Comparison of ENCODE assay signal across 10 cellular contexts in the genomic region with DNA sequence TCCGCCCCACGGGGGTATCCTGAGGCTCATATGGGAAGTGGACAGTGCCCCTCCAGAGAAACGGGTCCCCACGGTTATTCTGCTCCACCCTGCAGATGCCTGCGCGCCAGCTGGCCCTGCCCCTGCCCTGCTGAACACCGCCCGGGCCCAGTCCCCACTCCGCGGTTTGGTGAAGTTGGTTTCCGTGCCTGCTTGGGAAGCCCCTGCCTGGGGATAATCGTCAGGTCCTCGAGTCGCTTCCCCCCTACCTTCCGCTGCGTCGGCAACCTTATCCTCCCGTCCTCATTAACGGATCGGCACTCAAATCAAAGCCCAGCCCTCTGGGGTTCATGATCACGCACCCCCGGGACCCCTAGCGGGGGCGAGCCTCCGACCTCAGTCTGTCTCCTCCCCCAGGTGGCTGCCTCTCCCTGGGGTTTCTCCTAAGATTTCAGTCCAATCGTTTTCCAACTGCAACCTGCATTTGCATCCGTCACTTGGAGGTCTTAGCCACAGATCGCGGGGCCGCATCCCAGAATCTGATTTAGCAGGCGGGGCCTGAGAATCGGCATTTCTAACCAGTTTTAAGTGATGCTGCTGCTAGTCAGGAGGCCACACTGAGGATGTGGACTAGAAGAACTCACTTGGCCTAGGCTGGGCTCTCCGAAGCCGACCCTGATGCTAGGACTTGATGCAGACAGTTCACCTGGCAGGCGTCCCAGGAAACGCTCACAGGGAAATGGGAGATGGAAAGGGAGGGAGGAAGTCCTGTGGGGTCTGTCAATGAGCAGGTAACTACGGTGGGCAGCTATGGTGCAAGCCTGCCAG. TPM values are rescaled to one million over a fixed set of nuclear protein-coding genes. Genes with fewer than 3 reads are reported as not detected.
DNase-seq lines count a peak whose midpoint lies in the region; ATAC-seq, FAIRE-seq and TF ChIP-seq lines count a peak whose summit lies in the region.
"Had no signal": no experiment of that assay in that cellular context is flagged by ENCODE, and none has a peak within 500 bp of the region (broad histone marks: within the 10 kb centered on the region; RNA-seq: fewer than 3 reads in every experiment).

No MANE protein-coding gene starts in this region.

- peak overlapping the region; percentile 63 to 97 (median 90) for H3K27ac Mint-ChIP-seq in CD8-positive, alpha-beta memory T cell
- H3K27ac Mint-ChIP-seq in astrocyte (ENCODE audit: unreplicated experiment) (no peak overlapping the region), HFFc6 (no peak overlapping the region)
- H3K27ac Mint-ChIP-seq in naive thymus-derived CD4-positive, alpha-beta T cell, result peak overlapping the region in 8 of 9 donors; percentile 14 to 88 (median 63)

- CTCF ChIA-PET in CD8-positive, alpha-beta memory T cell (lab: Charles Lee), result interaction anchor here (1.5 to 2.0 kb wide), 2 partner anchors 32 to 66 kb away, joined by 3 to 8 read pairs; no protein-coding TSS in a partner anchor
- CTCF ChIA-PET in naive thymus-derived CD4-positive, alpha-beta T cell (lab: Charles Lee), result interaction anchor here (1.3 kb wide), 1 partner anchor 67 kb away, joined by 4 read pairs; no protein-coding TSS in a partner anchor

- peak overlapping the region; percentile 16 for H3K27ac ChIP-seq in CD8-positive, alpha-beta memory T cell (ENCODE audit: low read depth, low read length)
- no peak overlapping the region for H3K27ac ChIP-seq in astrocyte (ENCODE audit: low read depth, low read length)
- peak overlapping the region; percentile 62 for H3K27ac ChIP-seq in naive thymus-derived CD4-positive, alpha-beta T cell (ENCODE audit: low read depth, low read length)
- H3K27ac ChIP-seq: parathyroid adenoma had no signal

- H3K4me3 ChIP-seq in CD8-positive, alpha-beta memory T cell (ENCODE audit: low read length), result peak overlapping the region; percentile 45
- H3K4me3 ChIP-seq in astrocyte (ENCODE audit: insufficient read depth, low read depth, low read length), result no peak overlapping the region
- peak overlapping the region; percentile 63 for H3K4me3 ChIP-seq in naive thymus-derived CD4-positive, alpha-beta T cell (ENCODE audit: low read length)

- peaks cover 10 to 14% (median 10%) of the 10 kb centered on the region in 3 donors for H3K4me1 Mint-ChIP-seq in CD8-positive, alpha-beta memory T cell
- no peaks in the 10 kb centered on the region for H3K4me1 Mint-ChIP-seq in astrocyte (ENCODE audit: low read depth, unreplicated experiment)
- peaks cover 6 to 14% (median 9%) of the 10 kb centered on the region in 7 donors for H3K4me1 Mint-ChIP-seq in naive thymus-derived CD4-positive, alpha-beta T cell
- no peaks in the 10 kb centered on the region for H3K4me1 Mint-ChIP-seq in HFFc6 (ENCODE audit: low read depth)

- FAIRE-seq in astrocyte (lab: Jason Lieb, UNC), result no peak
- FAIRE-seq: endometrium had no signal

- ATAC-seq in naive thymus-derived CD4-positive, alpha-beta T cell, result peak; percentile 74
- no peak for ATAC-seq in GM19351 (IDR thresholded peaks at IDR 0.05; ENCODE audit: unreplicated experiment)

- no peaks in the 10 kb centered on the region for H3K79me2 ChIP-seq in astrocyte (ENCODE audit: insufficient read depth, low read length)
- H3K79me2 ChIP-seq: parathyroid adenoma had no signal

- intact Hi-C loops in naive thymus-derived CD4-positive, alpha-beta T cell (cut with micrococcal nuclease), result loop anchor here (5.0 kb wide), 2 partner anchors 65 to 250 kb away; no protein-coding TSS in a partner anchor

- H3K9me3 Mint-ChIP-seq in CD8-positive, alpha-beta memory T cell, result no peaks in the 10 kb centered on the region
- H3K9me3 Mint-ChIP-seq in astrocyte (ENCODE audit: unreplicated experiment) (peaks cover 3% of the 10 kb centered on the region), HFFc6 (no peaks in the 10 kb centered on the region)
- peaks cover 0 to 2% (median 0%) of the 10 kb centered on the region in 11 donors for H3K9me3 Mint-ChIP-seq in naive thymus-derived CD4-positive, alpha-beta T cell

- H3K4me2 ChIP-seq in astrocyte (ENCODE audit: low read length), result peak overlapping the region; percentile 44

- no peaks in the 10 kb centered on the region for H3K36me3 ChIP-seq in CD8-positive, alpha-beta memory T cell (ENCODE audit: insufficient read depth, low read length)
- no peaks in the 10 kb centered on the region for H3K36me3 ChIP-seq in astrocyte (ENCODE audit: insufficient read depth, low read length)
- peaks cover 0 to 14% (median 0%) of the 10 kb centered on the region in 3 experiments for H3K36me3 ChIP-seq in naive thymus-derived CD4-positive, alpha-beta T cell (ENCODE audit: control insufficient read depth in 2 of 3, insufficient read depth in 3 of 3, low read length in 3 of 3)

- H2AFZ ChIP-seq in astrocyte (ENCODE audit: low read depth, low read length), result no peak overlapping the region
- H2AFZ ChIP-seq: parathyroid adenoma had no signal

- no peak overlapping the region for H3K9ac ChIP-seq in astrocyte (ENCODE audit: low read length)
- H3K9ac ChIP-seq: parathyroid adenoma had no signal

- peak overlapping the region; percentile 74 to 83 (median 78) for H3K4me3 Mint-ChIP-seq in CD8-positive, alpha-beta memory T cell
- H3K4me3 Mint-ChIP-seq in astrocyte (ENCODE audit: unreplicated experiment) (no peak overlapping the region), HFFc6 (no peak overlapping the region)
- H3K4me3 Mint-ChIP-seq in naive thymus-derived CD4-positive, alpha-beta T cell, result peak overlapping the region; percentile 73 to 90 (median 80)

- peaks cover 18% of the 10 kb centered on the region for H3K4me1 ChIP-seq in CD8-positive, alpha-beta memory T cell (ENCODE audit: insufficient read depth, low read length)
- peaks cover 3% of the 10 kb centered on the region for H3K4me1 ChIP-seq in astrocyte (ENCODE audit: insufficient read depth, low read length)
- H3K4me1 ChIP-seq in naive thymus-derived CD4-positive, alpha-beta T cell (ENCODE audit: control insufficient read depth in 2 of 2, insufficient read depth in 2 of 2, low read length in 2 of 2), result peaks cover 12 to 19% of the 10 kb centered on the region in 2 donors

- POLR2A ChIA-PET in CD8-positive, alpha-beta memory T cell (lab: Charles Lee), result no interaction called here
- POLR2A ChIA-PET in naive thymus-derived CD4-positive, alpha-beta T cell (lab: Charles Lee), result interaction anchor here (1.6 kb wide), 1 partner anchor 10 kb away, joined by 3 read pairs; no protein-coding TSS in a partner anchor

- TF ChIP-seq CTCF in astrocyte (IDR thresholded peaks at IDR 0.05; ENCODE audit: insufficient read depth, low read depth, low read length) (no peak), HFFc6 (IDR thresholded peaks at IDR 0.05) (no peak)

- peak; percentile 46 to 67 (median 58) for DNase-seq in CD8-positive, alpha-beta memory T cell
- DNase-seq in NCI-H1105 treated with DMSO at 0.1 percent for 48 hours (lab: John Stamatoyannopoulos, UW) (peak; percentile 65), astrocyte (ENCODE audit: low read depth) (no peak), HFFc6 (no peak), NCI-H1694 treated with DMSO at 0.1 percent for 48 hours (lab: John Stamatoyannopoulos, UW) (no peak), NCI-H510A treated with DMSO at 0.1 percent for 48 hours (lab: John Stamatoyannopoulos, UW) (no peak)
- peak in 8 of 9 donors; percentile 27 to 57 (median 36) for DNase-seq in naive thymus-derived CD4-positive, alpha-beta T cell

- peaks cover 4% of the 10 kb centered on the region for H4K20me1 ChIP-seq in astrocyte (ENCODE audit: insufficient read depth, low read length)

- H3K27me3 Mint-ChIP-seq in CD8-positive, alpha-beta memory T cell, result peaks cover 9 to 10% of the 10 kb centered on the region in 2 donors
- H3K27me3 Mint-ChIP-seq in astrocyte (ENCODE audit: low read depth, unreplicated experiment), result peaks cover 61% of the 10 kb centered on the region
- H3K27me3 Mint-ChIP-seq in naive thymus-derived CD4-positive, alpha-beta T cell, result peaks cover 4 to 29% (median 6%) of the 10 kb centered on the region in 5 donors
- H3K27me3 Mint-ChIP-seq in HFFc6 (ENCODE audit: insufficient read depth), result peaks cover 32% of the 10 kb centered on the region

- H3K9me3 ChIP-seq in CD8-positive, alpha-beta memory T cell (ENCODE audit: low read length), result no peaks in the 10 kb centered on the region
- H3K9me3 ChIP-seq in astrocyte (ENCODE audit: insufficient read depth, low read depth, low read length), result no peaks in the 10 kb centered on the region
- H3K9me3 ChIP-seq in naive thymus-derived CD4-positive, alpha-beta T cell (ENCODE audit: control insufficient read depth in 2 of 3, low read length in 3 of 3), result no peaks in the 10 kb centered on the region

- H3K27me3 ChIP-seq in CD8-positive, alpha-beta memory T cell (ENCODE audit: insufficient read depth, low read length, poor library complexity, severe bottlenecking), result peaks cover 13% of the 10 kb centered on the region
- H3K27me3 ChIP-seq in astrocyte (ENCODE audit: insufficient read depth, low read length), result peaks cover 34% of the 10 kb centered on the region
- peaks cover 0 to 6% of the 10 kb centered on the region in 2 donors for H3K27me3 ChIP-seq in naive thymus-derived CD4-positive, alpha-beta T cell (ENCODE audit: control insufficient read depth in 2 of 2, insufficient read depth in 2 of 2, low read length in 2 of 2)

- H3K36me3 Mint-ChIP-seq in CD8-positive, alpha-beta memory T cell, result peaks cover 0 to 22% (median 12%) of the 10 kb centered on the region in 3 donors
- H3K36me3 Mint-ChIP-seq in astrocyte (ENCODE audit: low read depth, unreplicated experiment), result peaks cover 23% of the 10 kb centered on the region
- H3K36me3 Mint-ChIP-seq in naive thymus-derived CD4-positive, alpha-beta T cell, result peaks cover 0 to 16% (median 5%) of the 10 kb centered on the region in 5 donors
- H3K36me3 Mint-ChIP-seq in HFFc6 (ENCODE audit: low read depth), result no peaks in the 10 kb centered on the region

RNA-seq across cellular contexts. Expression of gene WDR86, which starts 27.6 kb away (rescaled TPM):
- total RNA-seq in CD8-positive, alpha-beta memory T cell, result under 1 TPM; 0.55 to 0.59 TPM
- polyA plus RNA-seq in CD8-positive, alpha-beta memory T cell, result 10.4 TPM
- 2.5 and 3.6 TPM in 2 replicates for total RNA-seq in astrocyte
- 1 to 10 TPM in 2 of 5 experiments, not detected in 3; 1.6 to 9.7 TPM for total RNA-seq in naive thymus-derived CD4-positive, alpha-beta T cell
- 1 to 10 TPM in 1 of 2 donors, under 1 TPM in 1; 0.24 to 3.1 TPM for polyA plus RNA-seq in naive thymus-derived CD4-positive, alpha-beta T cell
- total RNA-seq in HFFc6 (2021; fragmentation: NEBNext Ultra II Directional; extraction: Animal tissue kit (Norgen Biotek cat#: 25700)), result not detected

RNA-seq across cellular contexts. Expression of gene NUB1, which starts 40.7 kb away (rescaled TPM):
- total RNA-seq in CD8-positive, alpha-beta memory T cell, result 10 to 100 TPM; 39.1 to 46.1 TPM
- polyA plus RNA-seq in CD8-positive, alpha-beta memory T cell, result 82.6 TPM
- total RNA-seq in astrocyte, result 38.8 and 41.6 TPM in 2 replicates
- 100 to 1,000 TPM in 2 of 5 experiments, 10 to 100 TPM in 3; 75.1 to 116 (median 82.0) TPM for total RNA-seq in naive thymus-derived CD4-positive, alpha-beta T cell
- 10 to 100 TPM; 58.1 to 68.6 TPM for polyA plus RNA-seq in naive thymus-derived CD4-positive, alpha-beta T cell
- 10 to 100 TPM; 30.6 to 37.8 (median 34.8) TPM for total RNA-seq in HFFc6 (2021; fragmentation: NEBNext Ultra II Directional; extraction: Animal tissue kit (Norgen Biotek cat#: 25700))

RNA-seq across cellular contexts. Expression of gene CRYGN, which starts 57.7 kb away (rescaled TPM):
- not detected for total RNA-seq in CD8-positive, alpha-beta memory T cell
- polyA plus RNA-seq in CD8-positive, alpha-beta memory T cell, result 0.41 TPM
- not detected in 2 replicates for total RNA-seq in astrocyte
- 1 to 10 TPM in 1 of 5 experiments, under 1 TPM in 2, not detected in 2; 0.46 to 1.1 (median 0.61) TPM for total RNA-seq in naive thymus-derived CD4-positive, alpha-beta T cell
- polyA plus RNA-seq in naive thymus-derived CD4-positive, alpha-beta T cell, result under 1 TPM; 0.33 to 0.48 TPM
- total RNA-seq in HFFc6 (2021; fragmentation: NEBNext Ultra II Directional; extraction: Animal tissue kit (Norgen Biotek cat#: 25700)), result not detected

Comparison
In these comparisons a context has a peak if more than half of its experiments do, and no peak if none do; other contexts are left out.
1. DNase-seq: peak in CD8-positive, alpha-beta memory T cell (5 of 5), NCI-H1105 treated with DMSO at 0.1 percent for 48 hours (single experiment) and naive thymus-derived CD4-positive, alpha-beta T cell (8 of 9); none in astrocyte (single experiment), HFFc6 (single experiment), NCI-H1694 treated with DMSO at 0.1 percent for 48 hours (single experiment) and NCI-H510A treated with DMSO at 0.1 percent for 48 hours (single experiment).
2. H3K27ac Mint-ChIP-seq: peak in CD8-positive, alpha-beta memory T cell (8 of 8) and naive thymus-derived CD4-positive, alpha-beta T cell (8 of 9); none in astrocyte (single experiment) and HFFc6 (single experiment).
3. H3K4me3 Mint-ChIP-seq: peak in CD8-positive, alpha-beta memory T cell (7 of 7) and naive thymus-derived CD4-positive, alpha-beta T cell (10 of 10); none in astrocyte (single experiment) and HFFc6 (single experiment).